25 cellular contexts compared by ENCODE assay signal in genomic region chrX:154791467-154791866, GRCh38. TPM values are rescaled to one million over a fixed set of nuclear protein-coding genes. Genes with fewer than 3 reads are reported as not detected.
"Had no signal": no experiment of that assay in that cellular context is flagged by ENCODE, and none has a peak within 500 bp of the region (broad histone marks: within the 10 kb centered on the region; RNA-seq: fewer than 3 reads in every experiment).

No MANE protein-coding gene starts in this region.

- H3K27ac ChIP-seq: coronary artery, heart left ventricle, left lung, lower lobe of right lung, psoas muscle, sigmoid colon, skin epidermis, stomach had no signal

- FAIRE-seq: endothelial cell of umbilical vein had no signal

- ATAC-seq: heart left ventricle; left lung; lower lobe of right lung; naive thymus-derived CD4-positive, alpha-beta T cell; psoas muscle had no signal

- DNase-seq: effector CD4-positive, alpha-beta T cell; endodermal cell; erythroblast; foreskin melanocyte; heart left ventricle; hippocampal formation; kidney glomerular epithelial cell; left lung; lower lobe of right lung; mesendoderm; naive thymus-derived CD4-positive, alpha-beta T cell; nephron progenitor cell; psoas muscle; sigmoid colon; stimulated activated CD4-positive, alpha-beta T cell treated with anti-CD3 and anti-CD28 coated beads, Interleukin-12 subunit alpha, Interleukin-12 subunit beta, amount 100 ng/mL, for 4 hours; stimulated activated naive CD4-positive, alpha-beta T cell; stomach; substantia nigra; trophoblast cell had no signal

- H3K4me1 ChIP-seq: heart left ventricle, lower lobe of right lung, psoas muscle, sigmoid colon had no signal

- H3K36me3 ChIP-seq: left lung, lower lobe of right lung, sigmoid colon, stomach had no signal

- H3K9me3 ChIP-seq: heart left ventricle, left lung, lower lobe of right lung, psoas muscle, sigmoid colon, stomach had no signal

- H3K4me3 ChIP-seq: coronary artery, heart left ventricle, left lung, lower lobe of right lung, psoas muscle, sigmoid colon, skin epidermis, stomach had no signal

- H3K27me3 ChIP-seq: heart left ventricle, left lung, sigmoid colon, stomach had no signal

RNA-seq across cellular contexts. Expression of gene SMIM9, which starts 43.0 kb away (rescaled TPM):
- total RNA-seq: chondrocyte; dermis microvascular lymphatic vessel endothelial cell; endodermal cell; endothelial cell of umbilical vein; left lung; lower lobe of right lung; naive thymus-derived CD4-positive, alpha-beta T cell; psoas muscle; stomach; urinary bladder had no signal
- polyA plus RNA-seq: endothelial cell of umbilical vein; heart left ventricle; naive thymus-derived CD4-positive, alpha-beta T cell; psoas muscle; sigmoid colon; stomach; urinary bladder had no signal
